ENCODE assay signal across 25 cellular contexts in the genomic region with DNA sequence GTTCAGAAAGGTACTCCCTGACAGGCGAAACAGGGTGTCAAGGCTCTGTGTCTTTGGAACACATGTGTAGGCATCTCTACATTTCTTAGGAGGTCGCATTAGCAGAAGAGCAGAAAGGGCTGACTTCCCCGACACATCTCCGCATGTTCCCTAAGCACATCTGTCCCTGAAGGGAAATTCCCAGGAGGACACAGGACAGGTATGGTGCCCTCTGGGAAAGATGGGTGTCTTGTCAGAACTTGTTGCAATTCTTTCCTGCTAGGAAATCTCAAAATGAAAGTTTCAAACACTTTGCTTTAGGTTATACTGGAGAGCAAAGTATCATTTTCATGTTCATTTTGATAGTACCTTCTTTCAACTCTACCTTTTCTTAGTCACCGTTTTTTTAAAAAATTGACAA. TPM values are rescaled to one million over a fixed set of nuclear protein-coding genes. Genes with fewer than 3 reads are reported as not detected.
"Had no signal": no experiment of that assay in that cellular context is flagged by ENCODE, and none has a peak within 500 bp of the region (broad histone marks: within the 10 kb centered on the region; RNA-seq: fewer than 3 reads in every experiment).

No MANE protein-coding gene starts in this region.

- DNase-seq: activated CD4-positive, CD25-positive, alpha-beta regulatory T cell treated with anti-CD3 and anti-CD28 coated beads, Interleukin-2, amount 50 U/mL, for 72 hours; activated naive CD4-positive, alpha-beta T cell treated with Interleukin-2 at 50 U/mL for 16 hours; activated T-cell treated with anti-CD3 and anti-CD28 coated beads for 4 hours; aorta; colonic mucosa; heart left ventricle; immature natural killer cell; left cardiac atrium; lower lobe of right lung; psoas muscle; right lobe of liver; stimulated activated CD4-positive, alpha-beta T cell treated with anti-CD3 and anti-CD28 coated beads, Interleukin-4, amount 100 ng/mL, for 4 hours; stimulated activated CD8-positive, alpha-beta memory T cell treated with anti-CD3 and anti-CD28 coated beads, Interleukin-4, amount 100 ng/mL, for 48 hours; stimulated activated naive CD8-positive, alpha-beta T cell treated with anti-CD3 and anti-CD28 coated beads, Interleukin-15, Interleukin-2, amounts not matched to agents 100 U/mL and 50 U/mL, for 24 hours; T-helper 1 cell; upper lobe of left lung had no signal

- H3K27ac ChIP-seq: colonic mucosa, heart left ventricle, lower lobe of right lung, neural progenitor cell, psoas muscle, right lobe of liver, suprapubic skin, upper lobe of left lung had no signal

- H3K4me2 ChIP-seq: neural progenitor cell, smooth muscle cell had no signal

- H3K9ac ChIP-seq: neural progenitor cell had no signal

- ATAC-seq: activated T-helper 17 cell treated with anti-CD3 and anti-CD28 coated beads, Interleukin-2, amount 50 U/mL, for 72 hours; heart left ventricle; left cardiac atrium; lower lobe of right lung; psoas muscle; right lobe of liver; stimulated activated naive CD8-positive, alpha-beta T cell treated with anti-CD3 and anti-CD28 coated beads, Interleukin-15, Interleukin-2, amounts not matched to agents 100 U/mL and 50 U/mL, for 24 hours had no signal

- H2AFZ ChIP-seq: neural progenitor cell had no signal

- H3K9me3 Mint-ChIP-seq: activated T-helper 17 cell treated with anti-CD3 and anti-CD28 coated beads, Interleukin-2, amount 50 U/mL, for 72 hours; mesothelial cell of epicardium; neural progenitor cell had no signal

- H3K36me3 Mint-ChIP-seq: immature natural killer cell, mesothelial cell of epicardium, neural progenitor cell had no signal

- H3K27ac Mint-ChIP-seq: activated T-helper 17 cell treated with anti-CD3 and anti-CD28 coated beads, Interleukin-2, amount 50 U/mL, for 72 hours; immature natural killer cell; mesothelial cell of epicardium; neural progenitor cell had no signal

- H3K4me3 Mint-ChIP-seq: activated T-helper 17 cell treated with anti-CD3 and anti-CD28 coated beads, Interleukin-2, amount 50 U/mL, for 72 hours; immature natural killer cell; mesothelial cell of epicardium; neural progenitor cell had no signal

- H3K4me1 ChIP-seq: colonic mucosa, lower lobe of right lung, psoas muscle, right lobe of liver had no signal

- H3K4me1 Mint-ChIP-seq: activated T-helper 17 cell treated with anti-CD3 and anti-CD28 coated beads, Interleukin-2, amount 50 U/mL, for 72 hours; immature natural killer cell had no signal

- H3K36me3 ChIP-seq: colonic mucosa, heart left ventricle, lower lobe of right lung, neural progenitor cell, right lobe of liver, suprapubic skin, upper lobe of left lung had no signal

- H3K9me3 ChIP-seq: colonic mucosa, heart left ventricle, lower lobe of right lung, psoas muscle, right lobe of liver, suprapubic skin, upper lobe of left lung had no signal

- H3K4me3 ChIP-seq: colonic mucosa, heart left ventricle, lower lobe of right lung, neural progenitor cell, psoas muscle, right lobe of liver, smooth muscle cell, suprapubic skin, upper lobe of left lung had no signal

RNA-seq across cellular contexts. Expression of a gene that starts 2.0 kb away (rescaled TPM):
- total RNA-seq: activated CD8-positive, alpha-beta memory T cell treated with anti-CD3 and anti-CD28 coated beads for 36 hours; activated T-helper 17 cell treated with anti-CD3 and anti-CD28 coated beads, Interleukin-2, amount 50 U/mL, for 72 hours; aorta; cardiac septum; heart left ventricle; left cardiac atrium; mesothelial cell of epicardium; myocyte; osteocyte; psoas muscle; smooth muscle cell had no signal
- polyA plus RNA-seq: aorta, immature natural killer cell, smooth muscle cell had no signal
